Comparison of ENCODE assay signal across 8 cellular contexts in the genomic region with DNA sequence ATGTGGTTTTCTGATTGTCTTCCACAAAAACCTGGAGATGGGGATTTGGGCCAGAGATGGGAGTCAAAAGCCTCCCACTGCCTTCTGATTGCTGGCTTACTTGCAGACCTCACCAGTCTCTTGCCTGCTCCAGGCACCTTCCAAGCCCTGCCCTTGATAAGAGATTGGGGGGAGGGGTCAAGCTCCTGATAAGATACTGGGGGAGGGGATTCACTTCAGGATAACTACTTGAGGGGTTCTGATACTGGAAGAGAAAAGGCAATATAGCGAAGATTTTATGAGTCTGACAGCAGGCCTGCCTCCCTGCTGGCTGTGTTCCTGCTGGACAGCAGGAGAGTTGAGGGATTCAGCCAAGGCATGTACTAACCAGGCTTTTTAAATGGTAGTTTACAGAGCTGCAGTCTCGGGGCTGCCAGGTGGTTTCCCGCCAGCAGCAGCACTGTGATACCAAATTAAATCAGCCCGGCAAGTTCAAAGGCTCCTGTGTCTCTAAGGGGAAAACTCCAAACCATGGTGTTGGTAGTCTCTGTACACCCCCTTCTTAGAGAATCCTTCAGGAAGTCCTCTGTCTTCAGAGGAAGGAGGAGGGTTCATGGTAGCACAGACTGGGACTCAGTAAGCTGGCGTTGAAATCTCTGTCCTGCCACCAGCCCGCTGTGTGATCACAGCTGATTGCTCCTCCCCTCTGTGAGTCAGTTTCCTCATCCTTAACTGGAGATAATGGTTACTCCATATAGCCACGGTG. TPM values are rescaled to one million over a fixed set of nuclear protein-coding genes. Genes with fewer than 3 reads are reported as not detected.
DNase-seq lines count a peak whose midpoint lies in the region; ATAC-seq, FAIRE-seq and TF ChIP-seq lines count a peak whose summit lies in the region.
"Had no signal": no experiment of that assay in that cellular context is flagged by ENCODE, and none has a peak within 500 bp of the region (broad histone marks: within the 10 kb centered on the region; RNA-seq: fewer than 3 reads in every experiment).

No MANE protein-coding gene starts in this region.

- H3K9ac ChIP-seq in GM12878 (ENCODE audit: control insufficient read depth, insufficient read depth, low read length): peak overlapping the region; percentile 2; the same call in 1 of the 2 replicates

- POLR2A ChIA-PET in GM12878 (lab: Charles Lee): interaction anchor here (0.7 to 1.2 kb wide), 2 partner anchors 20 to 49 kb away, joined by 4 to 11 read pairs; no protein-coding TSS in a partner anchor

- H2AFZ ChIP-seq in GM12878 (ENCODE audit: control insufficient read depth, low read depth, low read length): peak overlapping the region; percentile 87

- RAD21 ChIA-PET in GM12878 (lab: Charles Lee; ENCODE audit: unreplicated experiment): interaction anchor here (1.2 to 1.7 kb wide), 2 partner anchors 17 to 59 kb away, joined by 3 to 6 read pairs; a partner anchor contains a TSS

- H3K4me3 ChIP-seq in GM12878: no peak overlapping the region

- H3K4me1 ChIP-seq in GM12878 (ENCODE audit: control insufficient read depth, insufficient read depth, low read length): peaks cover 10% of the 10 kb centered on the region

- H3K9me3 ChIP-seq in GM12878 (replicated peaks; ENCODE audit: control insufficient read depth, insufficient read depth, low read length): no peaks in the 10 kb centered on the region
- H3K9me3 ChIP-seq: neutrophil had no signal

- H3K27me3 ChIP-seq in GM12878 (replicated peaks in 1 of 2; ENCODE audit: control insufficient read depth in 2 of 2, insufficient read depth in 2 of 2, low read length in 1 of 2): no peaks in the 10 kb centered on the region
- H3K27me3 ChIP-seq: neutrophil had no signal

- WGBS in GM12878 (ENCODE audit: insufficient coverage, insufficient replicate concordance, low lambda C conversion rate, missing lambda C conversion rate): 24% methylated on average over 7 of the region's 7 CpGs

- SMC1A ChIA-PET in GM12878 (lab: Charles Lee; ENCODE audit: uncharacterized antibody, unreplicated experiment): interaction anchor here (1.2 to 1.4 kb wide), 3 partner anchors 10 to 187 kb away, joined by 3 to 6 read pairs (median 3); no protein-coding TSS in a partner anchor

- ATAC-seq in GM19351 (IDR thresholded peaks at IDR 0.05; ENCODE audit: unreplicated experiment) (peak; percentile 81), GM12878 (peak; percentile 91), HG02840 (IDR thresholded peaks at IDR 0.05; ENCODE audit: low FRiP score, unreplicated experiment) (no peak)

- no peak for FAIRE-seq in GM12878 (lab: Jason Lieb, UNC)

- CTCF ChIA-PET in GM12878 (lab: Yijun Ruan, JAX): interaction anchor here (0.7 to 1.4 kb wide), 3 partner anchors 26 to 179 kb away, joined by 3 to 4 read pairs (median 3); no protein-coding TSS in a partner anchor

- BruUV-seq in GM12878 (replicated peaks; lab: Mats Ljungman, UMichigan): no TSS peak

- H3K79me2 ChIP-seq in GM12878 (ENCODE audit: control insufficient read depth, insufficient read depth, low read length): no peaks in the 10 kb centered on the region

- TF ChIP-seq CTCF in GM12878 (IDR thresholded peaks at IDR 0.05 in 2 of 3, conservative IDR thresholded peaks at IDR 0.05 in 1 of 3; ENCODE audit: control insufficient read depth in 2 of 3, extremely low read depth in 1 of 3, insufficient read depth in 1 of 3, low read depth in 3 of 3, low read length in 3 of 3): no peak

- no peaks in the 10 kb centered on the region for H3K36me3 ChIP-seq in GM12878 (ENCODE audit: control insufficient read depth in 2 of 2, insufficient read depth in 2 of 2, low read length in 1 of 2)
- H3K36me3 ChIP-seq: neutrophil had no signal

- no peak overlapping the region for H3K27ac ChIP-seq in GM12878 (ENCODE audit: control insufficient read depth, insufficient read depth)
- H3K27ac ChIP-seq: neutrophil had no signal

- intact Hi-C loops in GM12878 (cut with micrococcal nuclease; ENCODE audit: unreplicated experiment): no loop called here

- no peak for TF ChIP-seq POLR2A in GM12878 (IDR thresholded peaks at IDR 0.05; ENCODE audit: low read depth, low read length)

- peak overlapping the region; percentile 21 for H3K4me2 ChIP-seq in GM12878 (ENCODE audit: control insufficient read depth, insufficient read depth)

- no peak for TF ChIP-seq RAD21 in GM12878 (IDR thresholded peaks at IDR 0.05; ENCODE audit: insufficient read depth, low read depth, low read length)

- in situ Hi-C loops in GM12878 (cut with MboI): no loop called here

- no peak for TF ChIP-seq EP300 in GM12878 (IDR thresholded peaks at IDR 0.05; ENCODE audit: borderline replicate concordance in 1 of 2, control insufficient read depth in 1 of 2, low read depth in 2 of 2, low read length in 2 of 2)

- DNase-seq in NCI-H1694 treated with DMSO at 0.1 percent for 48 hours (lab: John Stamatoyannopoulos, UW) (peak; percentile 74), GM12878 (ENCODE audit: low read depth, low spot score) (peak; percentile 17), islet precursor cell (peak; percentile 66), stromal cell of bone marrow (ENCODE audit: low read depth) (peak; percentile 18)
- no peak for DNase-seq in central memory CD4-positive, alpha-beta T cell

- no peaks in the 10 kb centered on the region for H4K20me1 ChIP-seq in GM12878 (ENCODE audit: control insufficient read depth, insufficient read depth)

TF ChIP-seq in GM12878, 131 proteins besides CTCF, POLR2A, EP300 and RAD21 (continues in another document):
- no peak for TF ChIP-seq NFIC (IDR thresholded peaks at IDR 0.05; ENCODE audit: low read depth, low read length)
- no peak for TF ChIP-seq SIX5 (IDR thresholded peaks at IDR 0.05; ENCODE audit: low read depth, low read length, severe bottlenecking)
- TF ChIP-seq, protein P1, sequence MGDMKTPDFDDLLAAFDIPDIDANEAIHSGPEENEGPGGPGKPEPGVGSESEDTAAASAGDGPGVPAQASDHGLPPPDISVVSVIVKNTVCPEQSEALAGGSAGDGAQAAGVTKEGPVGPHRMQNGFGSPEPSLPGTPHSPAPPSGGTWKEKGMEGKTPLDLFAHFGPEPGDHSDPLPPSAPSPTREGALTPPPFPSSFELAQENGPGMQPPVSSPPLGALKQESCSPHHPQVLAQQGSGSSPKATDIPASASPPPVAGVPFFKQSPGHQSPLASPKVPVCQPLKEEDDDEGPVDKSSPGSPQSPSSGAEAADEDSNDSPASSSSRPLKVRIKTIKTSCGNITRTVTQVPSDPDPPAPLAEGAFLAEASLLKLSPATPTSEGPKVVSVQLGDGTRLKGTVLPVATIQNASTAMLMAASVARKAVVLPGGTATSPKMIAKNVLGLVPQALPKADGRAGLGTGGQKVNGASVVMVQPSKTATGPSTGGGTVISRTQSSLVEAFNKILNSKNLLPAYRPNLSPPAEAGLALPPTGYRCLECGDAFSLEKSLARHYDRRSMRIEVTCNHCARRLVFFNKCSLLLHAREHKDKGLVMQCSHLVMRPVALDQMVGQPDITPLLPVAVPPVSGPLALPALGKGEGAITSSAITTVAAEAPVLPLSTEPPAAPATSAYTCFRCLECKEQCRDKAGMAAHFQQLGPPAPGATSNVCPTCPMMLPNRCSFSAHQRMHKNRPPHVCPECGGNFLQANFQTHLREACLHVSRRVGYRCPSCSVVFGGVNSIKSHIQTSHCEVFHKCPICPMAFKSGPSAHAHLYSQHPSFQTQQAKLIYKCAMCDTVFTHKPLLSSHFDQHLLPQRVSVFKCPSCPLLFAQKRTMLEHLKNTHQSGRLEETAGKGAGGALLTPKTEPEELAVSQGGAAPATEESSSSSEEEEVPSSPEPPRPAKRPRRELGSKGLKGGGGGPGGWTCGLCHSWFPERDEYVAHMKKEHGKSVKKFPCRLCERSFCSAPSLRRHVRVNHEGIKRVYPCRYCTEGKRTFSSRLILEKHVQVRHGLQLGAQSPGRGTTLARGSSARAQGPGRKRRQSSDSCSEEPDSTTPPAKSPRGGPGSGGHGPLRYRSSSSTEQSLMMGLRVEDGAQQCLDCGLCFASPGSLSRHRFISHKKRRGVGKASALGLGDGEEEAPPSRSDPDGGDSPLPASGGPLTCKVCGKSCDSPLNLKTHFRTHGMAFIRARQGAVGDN (IDR thresholded peaks at IDR 0.05): no peak
- TF ChIP-seq PAX5 (IDR thresholded peaks at IDR 0.05; ENCODE audit: borderline replicate concordance, low read depth, low read length): no peak

RNA-seq across cellular contexts. Expression of a gene that starts 58.3 kb away (rescaled TPM):
- total RNA-seq in GM12878 (2013; cell fraction: nucleolus; rRNA removed): 1.4 and 2.3 TPM in 2 replicates
- total RNA-seq in GM12878 (2014; rRNA removed) (1.4 and 2.1 TPM in 2 replicates), GM12878 (2014; rRNA removed; fragmentation: Illumina TruSeq; extraction: Trizol) (1.7 and 1.9 TPM in 2 replicates), GM12878 (2021) (0.82 and 1.0 TPM in 2 replicates)
- polyA plus RNA-seq in GM12878 (2011; ENCODE audit: low read depth): 0.46 TPM
- polyA plus RNA-seq in GM12878 (2011; rRNA removed) (0.79 and 0.94 TPM in 2 replicates), GM12878 (2014; fragmentation: Illumina TruSeq; extraction: Trizol) (1.1 and 1.7 TPM in 2 replicates), GM12878 (2014; fragmentation: Nextera tagmentation; extraction: Ambion mirVana) (1 to 10 TPM; 1.7 to 2.7 TPM), GM12878 (2014; rRNA removed) (0.95 and 1.1 TPM in 2 replicates), GM12878 (2016; fragmentation: Nextera tagmentation; extraction: Ambion mirVana) (1 to 10 TPM; 1.3 to 1.4 TPM)
- polyA plus RNA-seq in GM12878 (2011; cell fraction: cytosol; rRNA removed): 0.43 and 0.50 TPM in 2 replicates
- 0.32 and 0.37 TPM in 2 replicates for polyA plus RNA-seq in GM12878 (2011; cell fraction: nucleus; rRNA removed)
- 0.32 and 0.52 TPM in 2 replicates for polyA plus RNA-seq in GM12878 (2012)
- 0.62 and 0.73 TPM in 2 replicates for polyA minus RNA-seq in GM12878 (2011; rRNA and poly(A)+ RNA removed)
- 0.40 TPM in 1 of 2 replicates, not detected in the other for polyA minus RNA-seq in GM12878 (2011; cell fraction: cytosol; rRNA and poly(A)+ RNA removed)
- polyA minus RNA-seq in GM12878 (2011; cell fraction: nucleus; rRNA and poly(A)+ RNA removed): 0.12 TPM in 1 of 2 replicates, not detected in the other

RNA-seq across cellular contexts. Expression of a gene that starts 58.8 kb away (rescaled TPM):
- 384 and 392 TPM in 2 replicates for total RNA-seq in GM12878 (2013; cell fraction: nucleolus; rRNA removed)
- total RNA-seq in GM12878 (2014; rRNA removed) (108 and 122 TPM in 2 replicates), GM12878 (2014; rRNA removed; fragmentation: Illumina TruSeq; extraction: Trizol) (197 and 200 TPM in 2 replicates), GM12878 (2021) (196 and 207 TPM in 2 replicates)
- 51.0 TPM for polyA plus RNA-seq in GM12878 (2011; ENCODE audit: low read depth)
- polyA plus RNA-seq in GM12878 (2011; rRNA removed) (122 and 164 TPM in 2 replicates), GM12878 (2014; fragmentation: Illumina TruSeq; extraction: Trizol) (144 and 154 TPM in 2 replicates), GM12878 (2014; fragmentation: Nextera tagmentation; extraction: Ambion mirVana) (10 to 100 TPM; 23.1 to 23.9 TPM), GM12878 (2014; rRNA removed) (75.0 and 76.8 TPM in 2 replicates), GM12878 (2016; fragmentation: Nextera tagmentation; extraction: Ambion mirVana) (10 to 100 TPM; 85.5 to 86.0 TPM)
- 52.6 and 69.0 TPM in 2 replicates for polyA plus RNA-seq in GM12878 (2011; cell fraction: cytosol; rRNA removed)
- 130 and 178 TPM in 2 replicates for polyA plus RNA-seq in GM12878 (2011; cell fraction: nucleus; rRNA removed)
- polyA plus RNA-seq in GM12878 (2012): 62.5 and 70.7 TPM in 2 replicates
- 368 and 403 TPM in 2 replicates for polyA minus RNA-seq in GM12878 (2011; rRNA and poly(A)+ RNA removed)
- 125 and 133 TPM in 2 replicates for polyA minus RNA-seq in GM12878 (2011; cell fraction: cytosol; rRNA and poly(A)+ RNA removed)
- polyA minus RNA-seq in GM12878 (2011; cell fraction: nucleus; rRNA and poly(A)+ RNA removed): 186 and 316 TPM in 2 replicates
